13 cellular contexts compared by ENCODE assay signal in genomic region chr2:240220371-240220770, GRCh38.
A peak's percentile ranks its signal among the peaks of the same experiment; 100 is the strongest.
DNase-seq lines count a peak whose midpoint lies in the region; ATAC-seq and TF ChIP-seq lines count a peak whose summit lies in the region.
"Had no signal": no experiment of that assay in that cellular context is flagged by ENCODE, and none has a peak within 500 bp of the region (broad histone marks: within the 10 kb centered on the region; RNA-seq: fewer than 3 reads in every experiment).

No MANE protein-coding gene starts in this region.

- no peaks in the 10 kb centered on the region for H3K9me3 ChIP-seq in PC-3 (ENCODE audit: low read length)
- H3K9me3 ChIP-seq in mesenchymal stem cell (ENCODE audit: control insufficient read depth, low read length) = no peaks in the 10 kb centered on the region
- H3K9me3 ChIP-seq in CD4-positive, alpha-beta T cell (ENCODE audit: control insufficient read depth, low read length) = no peaks in the 10 kb centered on the region

- H3K14ac ChIP-seq in mesenchymal stem cell (ENCODE audit: low read length in 2 of 2) = no peak overlapping the region

- BruUV-seq in PC-3 (replicated peaks; lab: Mats Ljungman, UMichigan) = no TSS peak

- no peaks in the 10 kb centered on the region for H3K9me3 Mint-ChIP-seq in CD4-positive, alpha-beta T cell
- peaks cover 0 to 4% (median 0%) of the 10 kb centered on the region in 9 donors for H3K9me3 Mint-ChIP-seq in naive thymus-derived CD8-positive, alpha-beta T cell
- H3K9me3 Mint-ChIP-seq: activated naive CD4-positive, alpha-beta T cell treated with anti-CD3 and anti-CD28 coated beads, Interleukin-2, amount 10 ng/mL, durations not matched to agents 7 days and 5 days had no signal

- H3K79me1 ChIP-seq in mesenchymal stem cell (replicated peaks; ENCODE audit: low read length, poor library complexity, severe bottlenecking) = no peaks in the 10 kb centered on the region

- no peak overlapping the region for H4K8ac ChIP-seq in mesenchymal stem cell (ENCODE audit: low read length)

- H3K36me3 ChIP-seq in PC-3 (ENCODE audit: low read depth, low read length) (no peaks in the 10 kb centered on the region), mesenchymal stem cell (ENCODE audit: control insufficient read depth in 1 of 2, insufficient read depth in 2 of 2, low read depth in 1 of 2, low read length in 2 of 2) (no peaks in the 10 kb centered on the region)

- H3K4me1 Mint-ChIP-seq in CD4-positive, alpha-beta T cell (ENCODE audit: low read depth) = no peaks in the 10 kb centered on the region
- no peaks in the 10 kb centered on the region for H3K4me1 Mint-ChIP-seq in naive thymus-derived CD8-positive, alpha-beta T cell
- H3K4me1 Mint-ChIP-seq: activated naive CD4-positive, alpha-beta T cell treated with anti-CD3 and anti-CD28 coated beads, Interleukin-2, amount 10 ng/mL, durations not matched to agents 7 days and 5 days had no signal

- H3K4me3 ChIP-seq in PC-3 (ENCODE audit: low read length) (no peak overlapping the region), mesenchymal stem cell (ENCODE audit: insufficient read depth in 1 of 2, low read depth in 1 of 2, low read length in 2 of 2) (no peak overlapping the region)

- H3K36me3 Mint-ChIP-seq in CD4-positive, alpha-beta T cell (ENCODE audit: low read depth) = no peaks in the 10 kb centered on the region
- H3K36me3 Mint-ChIP-seq in naive thymus-derived CD8-positive, alpha-beta T cell = no peaks in the 10 kb centered on the region
- H3K36me3 Mint-ChIP-seq: activated naive CD4-positive, alpha-beta T cell treated with anti-CD3 and anti-CD28 coated beads, Interleukin-2, amount 10 ng/mL, durations not matched to agents 7 days and 5 days had no signal

- H3K4me3 Mint-ChIP-seq in CD4-positive, alpha-beta T cell = no peak overlapping the region
- no peak overlapping the region for H3K4me3 Mint-ChIP-seq in naive thymus-derived CD8-positive, alpha-beta T cell
- H3K4me3 Mint-ChIP-seq: activated naive CD4-positive, alpha-beta T cell treated with anti-CD3 and anti-CD28 coated beads, Interleukin-2, amount 10 ng/mL, durations not matched to agents 7 days and 5 days had no signal

- WGBS in mesenchymal stem cell = 42% methylated on average over 3 of the region's 3 CpGs

- H3K4me1 ChIP-seq in PC-3 (ENCODE audit: insufficient read depth, low read length) (no peaks in the 10 kb centered on the region), mesenchymal stem cell (ENCODE audit: control insufficient read depth, insufficient read depth, low read depth, low read length) (no peaks in the 10 kb centered on the region)

- H3K9ac ChIP-seq in PC-3 (ENCODE audit: low read length) (no peak overlapping the region), mesenchymal stem cell (ENCODE audit: low read length) (no peak overlapping the region)

- peaks cover 25% of the 10 kb centered on the region for H3K27me3 Mint-ChIP-seq in CD4-positive, alpha-beta T cell
- H3K27me3 Mint-ChIP-seq in naive thymus-derived CD8-positive, alpha-beta T cell = peaks cover 18 to 52% (median 34%) of the 10 kb centered on the region in 5 donors

- H4K20me1 ChIP-seq in PC-3 (ENCODE audit: low read length) = no peaks in the 10 kb centered on the region

- no peak overlapping the region for H2AK5ac ChIP-seq in mesenchymal stem cell (ENCODE audit: low read length, severe bottlenecking)

- no peak overlapping the region for H3K23ac ChIP-seq in mesenchymal stem cell (ENCODE audit: low read length in 2 of 2)

- H3K27ac ChIP-seq in PC-3 (ENCODE audit: low read length) (no peak overlapping the region), mesenchymal stem cell (ENCODE audit: low read length, poor library complexity, severe bottlenecking) (no peak overlapping the region)
- no peak overlapping the region for H3K27ac ChIP-seq in CD4-positive, alpha-beta T cell (ENCODE audit: low read depth, low read length)

- no peak overlapping the region for H2BK15ac ChIP-seq in mesenchymal stem cell (ENCODE audit: low read depth, poor library complexity, severe bottlenecking)

- H3K27ac Mint-ChIP-seq in CD4-positive, alpha-beta T cell = no peak overlapping the region
- no peak overlapping the region for H3K27ac Mint-ChIP-seq in naive thymus-derived CD8-positive, alpha-beta T cell
- H3K27ac Mint-ChIP-seq: activated naive CD4-positive, alpha-beta T cell treated with anti-CD3 and anti-CD28 coated beads, Interleukin-2, amount 10 ng/mL, durations not matched to agents 7 days and 5 days had no signal

- no peak for TF ChIP-seq CTCF in PC-3 (conservative IDR thresholded peaks at IDR 0.05; ENCODE audit: low read depth, low read length)
- no peak for TF ChIP-seq CTCF in CD4-positive, alpha-beta T cell (IDR thresholded peaks at IDR 0.05)

- POLR2A ChIA-PET in PC-3 (lab: Charles Lee; ENCODE audit: unreplicated experiment) = no interaction called here
- POLR2A ChIA-PET in CD4-positive, alpha-beta T cell (lab: Charles Lee) = no interaction called here
- POLR2A ChIA-PET in naive thymus-derived CD8-positive, alpha-beta T cell (lab: Charles Lee) = no interaction called here

- no peaks in the 10 kb centered on the region for H3F3A ChIP-seq in PC-3 (ENCODE audit: low read length, unreplicated experiment)

- H2AFZ ChIP-seq in PC-3 (ENCODE audit: low read length) (no peak overlapping the region), mesenchymal stem cell (ENCODE audit: low read depth, low read length) (no peak overlapping the region)

- peak; percentile 33 for DNase-seq in AG08395 (ENCODE audit: low spot score)
- DNase-seq in PC-3 = peak; percentile 29
- peak; percentile 31 for DNase-seq in ecto neural progenitor cell (ENCODE audit: low spot score)
- peak; percentile 47 for DNase-seq in mesenchymal stem cell
- DNase-seq in NCI-H774 (lab: John Stamatoyannopoulos, UW) = no peak
- DNase-seq in CD4-positive, alpha-beta T cell = no peak
- DNase-seq in naive thymus-derived CD8-positive, alpha-beta T cell = no peak
- DNase-seq in left ventricle myocardium superior = no peak
- DNase-seq: activated naive CD4-positive, alpha-beta T cell treated with anti-CD3 and anti-CD28 coated beads, Interleukin-2, amount 10 ng/mL, durations not matched to agents 7 days and 5 days; effector CD4-positive, alpha-beta T cell; NCI-H187 treated with DMSO at 0.1 percent for 48 hours; NCI-H524; right cardiac atrium had no signal

- no peaks in the 10 kb centered on the region for H3K79me2 ChIP-seq in PC-3 (ENCODE audit: low read length)

- no peak overlapping the region for H3K4ac ChIP-seq in mesenchymal stem cell (ENCODE audit: low read depth in 1 of 2, low read length in 2 of 2)

- H3K4me2 ChIP-seq in PC-3 (ENCODE audit: low read length) (no peak overlapping the region), mesenchymal stem cell (ENCODE audit: low read length, poor library complexity, severe bottlenecking) (no peak overlapping the region)

- no peaks in the 10 kb centered on the region for H3K9me2 ChIP-seq in PC-3 (replicated peaks; ENCODE audit: low read length)

- ATAC-seq in PC-3 (no peak), left ventricle myocardium superior (no peak)
- no peak for ATAC-seq in CD4-positive, alpha-beta T cell (ENCODE audit: poor library complexity)
- ATAC-seq in naive thymus-derived CD8-positive, alpha-beta T cell = no peak
- ATAC-seq: right cardiac atrium had no signal

- no peak overlapping the region for H2BK120ac ChIP-seq in mesenchymal stem cell (ENCODE audit: low read depth, low read length)

- intact Hi-C loops in PC-3 (cut with micrococcal nuclease) (no loop called here), left ventricle myocardium superior (cut with micrococcal nuclease) (no loop called here)
- intact Hi-C loops in CD4-positive, alpha-beta T cell (cut with DNase I, micrococcal nuclease) = no loop called here

- CTCF ChIA-PET in PC-3 (lab: Charles Lee) = no interaction called here
- CTCF ChIA-PET in CD4-positive, alpha-beta T cell (lab: Charles Lee) = interaction anchor here (1.1 kb wide), 1 partner anchor 13 kb away, joined by 5 read pairs; no protein-coding TSS in a partner anchor

- H3K27me3 ChIP-seq in PC-3 (ENCODE audit: low read length) (peaks cover 32% of the 10 kb centered on the region), mesenchymal stem cell (ENCODE audit: control insufficient read depth in 1 of 2, insufficient read depth in 1 of 2, low read length in 2 of 2) (peaks cover 0 to 76% of the 10 kb centered on the region in 2 experiments)
- H3K27me3 ChIP-seq in CD4-positive, alpha-beta T cell (ENCODE audit: control insufficient read depth, insufficient read depth, low read length) = peaks cover 21% of the 10 kb centered on the region

- H4K91ac ChIP-seq in mesenchymal stem cell (ENCODE audit: low read length) = no peak overlapping the region

- H2BK12ac ChIP-seq in mesenchymal stem cell (ENCODE audit: low read length in 2 of 2) = no peak overlapping the region

- H2BK5ac ChIP-seq in mesenchymal stem cell (ENCODE audit: low read depth, low read length, poor library complexity, severe bottlenecking) = no peak overlapping the region

- no peak overlapping the region for H3K18ac ChIP-seq in mesenchymal stem cell (ENCODE audit: low read depth in 1 of 2, low read length in 2 of 2)

Comparison
In these comparisons a context has a peak if more than half of its experiments do, and no peak if none do; other contexts are left out.
1. DNase-seq: peak in AG08395 (single experiment), PC-3 (single experiment), ecto neural progenitor cell (single experiment) and mesenchymal stem cell (single experiment); none in NCI-H774 (single experiment), CD4-positive, alpha-beta T cell (0 of 10), naive thymus-derived CD8-positive, alpha-beta T cell (0 of 10) and left ventricle myocardium superior (single experiment).